ENCODE assay signal across 1 cellular context in the genomic region with DNA sequence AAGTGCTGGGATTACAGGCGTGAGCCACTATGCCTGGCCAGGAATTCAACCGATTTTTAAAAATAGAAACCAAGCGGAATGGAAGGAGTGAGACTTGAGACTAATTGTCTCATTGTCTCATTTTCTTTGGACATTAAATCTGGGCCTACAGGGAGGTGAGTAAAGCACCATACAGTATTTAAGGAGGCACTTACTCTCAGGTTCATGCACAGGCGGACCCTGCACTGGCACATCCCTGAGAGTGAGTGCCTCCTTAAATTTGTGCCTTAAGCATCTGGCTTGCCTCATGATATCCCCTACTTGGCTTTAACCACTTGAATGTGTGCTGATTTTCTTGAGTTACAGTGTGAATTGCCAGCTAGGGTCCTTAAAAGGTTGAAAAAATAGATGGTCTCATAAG.
TF ChIP-seq lines count a peak whose summit lies in the region.

No MANE protein-coding gene starts in this region.

TF ChIP-seq in HepG2, 621 proteins besides CTCF, POLR2A, EP300 and RAD21:
- TF ChIP-seq, protein P1, sequence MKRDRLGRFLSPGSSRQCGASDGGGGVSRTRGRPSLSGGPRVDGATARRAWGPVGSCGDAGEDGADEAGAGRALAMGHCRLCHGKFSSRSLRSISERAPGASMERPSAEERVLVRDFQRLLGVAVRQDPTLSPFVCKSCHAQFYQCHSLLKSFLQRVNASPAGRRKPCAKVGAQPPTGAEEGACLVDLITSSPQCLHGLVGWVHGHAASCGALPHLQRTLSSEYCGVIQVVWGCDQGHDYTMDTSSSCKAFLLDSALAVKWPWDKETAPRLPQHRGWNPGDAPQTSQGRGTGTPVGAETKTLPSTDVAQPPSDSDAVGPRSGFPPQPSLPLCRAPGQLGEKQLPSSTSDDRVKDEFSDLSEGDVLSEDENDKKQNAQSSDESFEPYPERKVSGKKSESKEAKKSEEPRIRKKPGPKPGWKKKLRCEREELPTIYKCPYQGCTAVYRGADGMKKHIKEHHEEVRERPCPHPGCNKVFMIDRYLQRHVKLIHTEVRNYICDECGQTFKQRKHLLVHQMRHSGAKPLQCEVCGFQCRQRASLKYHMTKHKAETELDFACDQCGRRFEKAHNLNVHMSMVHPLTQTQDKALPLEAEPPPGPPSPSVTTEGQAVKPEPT (CRISPR knock-in tag; IDR thresholded peaks at IDR 0.05; ENCODE audit: low read depth) = peak; percentile 100
- TF ChIP-seq ZNF292 (CRISPR knock-in tag; IDR thresholded peaks at IDR 0.05; ENCODE audit: borderline replicate concordance, low read depth) = no peak
- TF ChIP-seq EZH2 (conservative IDR thresholded peaks at IDR 0.05; ENCODE audit: low read depth, low read length) = no peak
- no peak for TF ChIP-seq THYN1 (CRISPR knock-in tag; IDR thresholded peaks at IDR 0.05; ENCODE audit: borderline replicate concordance, low read depth)
- no peak for TF ChIP-seq ZNF652 (CRISPR knock-in tag; IDR thresholded peaks at IDR 0.05; ENCODE audit: borderline replicate concordance, low read depth)
